23 cellular contexts compared by ENCODE assay signal in the genomic region with DNA sequence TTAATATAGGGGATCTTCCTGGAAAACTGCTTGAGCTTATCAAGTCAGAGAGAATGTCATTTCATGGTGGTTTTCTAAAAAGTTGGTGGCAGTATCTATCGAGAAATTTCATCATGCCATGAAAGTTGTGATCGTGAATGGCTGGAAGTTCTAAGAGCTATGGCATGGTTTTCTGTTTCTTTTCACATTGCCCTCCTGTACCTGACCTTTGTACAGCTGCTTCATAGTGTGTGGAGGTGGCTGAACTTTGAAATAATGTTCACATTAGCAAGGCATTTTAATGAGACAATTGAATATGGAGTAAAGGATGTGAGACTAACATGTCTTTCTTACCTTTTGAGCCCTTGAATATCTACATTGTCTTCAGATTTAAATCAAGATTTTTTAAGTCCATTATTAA.
"Had no signal": no experiment of that assay in that cellular context is flagged by ENCODE, and none has a peak within 500 bp of the region (broad histone marks: within the 10 kb centered on the region; RNA-seq: fewer than 3 reads in every experiment).

No MANE protein-coding gene starts in this region.

- H3K4me2 ChIP-seq: KMS-11 had no signal

- H3K9me3 ChIP-seq: SJSA1 had no signal

- H3K27ac ChIP-seq: KMS-11, SJSA1, SK-N-MC had no signal

- H3K9ac ChIP-seq: KMS-11 had no signal

- DNase-seq: Kasumi-1; MM.1S; NCI-H1092 treated with DMSO at 0.1 percent for 48 hours; NCI-H1436; NCI-H187; NCI-H2029; NCI-H2081 treated with DMSO at 0.1 percent for 48 hours; NCI-H2171; NCI-H226; NCI-H446; NCI-H510A; NCI-H524 treated with DMSO at 0.1 percent for 48 hours; NCI-H774; NK-92 treated with Interleukin-12 subunit alpha and Interleukin-12 subunit beta, amount 100 ng/mL, for 24 hours; Right ventricle myocardium superior; RPMI8226; SIG-M5; SW 1271 had no signal

- H3K36me3 ChIP-seq: SJSA1 had no signal

- ATAC-seq: K562 had no signal

- FAIRE-seq: K562, RCC 7860 had no signal

- H3K4me3 ChIP-seq: K562, SJSA1, SK-N-MC had no signal

- H3K4me1 ChIP-seq: SJSA1 had no signal

- H3K27me3 ChIP-seq: SJSA1 had no signal
